Comparison of ENCODE assay signal across 8 cellular contexts in the genomic region with DNA sequence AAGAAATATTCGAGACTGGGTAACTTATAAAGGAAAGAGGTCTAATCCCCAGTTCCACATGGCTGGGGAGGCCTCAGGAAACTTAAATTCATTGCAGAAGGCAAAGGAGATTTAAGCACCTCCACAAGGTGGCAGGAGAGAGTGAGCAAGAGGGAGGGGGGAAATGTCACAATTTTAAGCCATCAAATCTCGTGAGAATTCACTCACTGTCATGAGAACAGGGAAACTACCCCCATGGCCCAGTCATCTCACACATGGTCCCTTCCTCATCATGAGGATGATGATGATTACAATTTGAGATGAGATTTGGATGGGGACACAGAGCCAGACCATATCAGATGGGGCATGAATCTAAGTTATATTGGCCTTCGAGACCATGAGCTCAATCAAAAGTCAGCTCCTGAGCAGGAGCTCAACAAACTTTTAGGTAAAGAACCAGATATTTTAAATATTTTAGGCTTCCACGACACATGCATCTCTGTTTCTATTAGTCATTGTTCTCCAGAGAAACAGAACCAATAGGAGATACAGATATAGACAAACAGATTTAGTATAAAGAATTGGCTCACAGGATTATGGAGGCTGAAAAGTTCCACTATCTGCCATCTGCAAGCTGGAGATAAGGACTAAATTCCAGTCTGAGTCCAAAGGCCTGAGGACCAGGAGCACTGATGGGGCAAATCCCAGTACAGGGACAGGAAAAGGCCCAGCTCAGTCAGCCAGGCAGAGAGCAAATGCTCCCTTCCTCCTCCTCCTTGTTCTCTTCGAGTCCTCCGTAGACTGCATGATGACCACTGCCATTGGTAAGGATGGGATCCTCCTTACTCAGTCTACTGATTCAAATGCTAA. TPM values are rescaled to one million over a fixed set of nuclear protein-coding genes. Genes with fewer than 3 reads are reported as not detected.
DNase-seq lines count a peak whose midpoint lies in the region; ATAC-seq, FAIRE-seq and TF ChIP-seq lines count a peak whose summit lies in the region.

No MANE protein-coding gene starts in this region.

- H2AK5ac ChIP-seq in mesendoderm (ENCODE audit: low read length): no peak overlapping the region

- intact Hi-C loops in A673 (cut with micrococcal nuclease; ENCODE audit: unreplicated experiment): no loop called here
- intact Hi-C loops in adrenal gland (cut with DNase I): no loop called here

- no peak overlapping the region for H3K4me2 ChIP-seq in mesendoderm (ENCODE audit: low read length)

- DNase-seq in A673 (ENCODE audit: low spot score): peak; percentile 78
- no peak for DNase-seq in GM18507 (ENCODE audit: extremely low spot score, insufficient read length, low read depth)
- no peak for DNase-seq in Peyer's patch
- DNase-seq in adrenal gland: peak in 2 of 7 donors; percentile 27 to 30
- DNase-seq in mesendoderm: peak; percentile 79

- H3K4me3 ChIP-seq in A673 (ENCODE audit: low read depth, low read length, poor library complexity, severe bottlenecking) (no peak overlapping the region), Peyer's patch (no peak overlapping the region), adrenal gland (no peak overlapping the region), mesendoderm (ENCODE audit: low read length) (no peak overlapping the region)

- H2BK5ac ChIP-seq in mesendoderm (ENCODE audit: low read length): no peak overlapping the region

- no peak for ATAC-seq in HG03521 (IDR thresholded peaks at IDR 0.05; ENCODE audit: unreplicated experiment)
- no peak for ATAC-seq in HG02571 (IDR thresholded peaks at IDR 0.05; ENCODE audit: unreplicated experiment)
- no peak for ATAC-seq in HG02610 (IDR thresholded peaks at IDR 0.05; ENCODE audit: unreplicated experiment)

- H3K36me3 ChIP-seq in A673 (ENCODE audit: insufficient read depth, low read length, poor library complexity, severe bottlenecking): no peaks in the 10 kb centered on the region
- peaks cover 0 to 9% (median 0%) of the 10 kb centered on the region in 3 donors for H3K36me3 ChIP-seq in Peyer's patch
- peaks cover 0 to 4% of the 10 kb centered on the region in 2 donors for H3K36me3 ChIP-seq in adrenal gland (replicated peaks in 1 of 2)
- no peaks in the 10 kb centered on the region for H3K36me3 ChIP-seq in mesendoderm (ENCODE audit: control insufficient read depth, insufficient read depth, low read length)

- H3K79me2 ChIP-seq in mesendoderm (ENCODE audit: control insufficient read depth, insufficient read depth, low read length): no peaks in the 10 kb centered on the region

- no peak overlapping the region for H4K8ac ChIP-seq in mesendoderm (ENCODE audit: low read depth, low read length)

- no peak overlapping the region for H3K4ac ChIP-seq in mesendoderm (ENCODE audit: low read depth, low read length)

- no peaks in the 10 kb centered on the region for H3K27me3 ChIP-seq in A673 (replicated peaks; ENCODE audit: insufficient read depth, low read depth, low read length, poor library complexity)
- no peaks in the 10 kb centered on the region for H3K27me3 ChIP-seq in Peyer's patch
- no peaks in the 10 kb centered on the region for H3K27me3 ChIP-seq in adrenal gland
- H3K27me3 ChIP-seq in mesendoderm (ENCODE audit: insufficient read depth, low read length, poor library complexity): no peaks in the 10 kb centered on the region

- no peak overlapping the region for H3K56ac ChIP-seq in mesendoderm (ENCODE audit: low read length)

- H2BK120ac ChIP-seq in mesendoderm (ENCODE audit: low read depth, low read length): no peak overlapping the region

- CTCF ChIA-PET in A673 (lab: Charles Lee): interaction anchor here (0.6 to 1.1 kb wide), 3 partner anchors 16 to 236 kb away, joined by 3 to 17 read pairs (median 3); no protein-coding TSS in a partner anchor

- POLR2A ChIA-PET in A673 (lab: Charles Lee; ENCODE audit: low non-redundant PET): no interaction called here

- no TSS peak for BruUV-seq in A673 (replicated peaks; lab: Mats Ljungman, UMichigan)

- H3K9ac ChIP-seq in mesendoderm (ENCODE audit: low read length): no peak overlapping the region

- WGBS in adrenal gland, 4 donors: 80 to 86% (median 85%) methylated on average over 5 to 6 of the region's 6 CpGs
- WGBS in mesendoderm (ENCODE audit: extremely low coverage, insufficient coverage, low lambda C conversion rate): no CpG with 5 or more reads among the region's 6 CpGs

- no peak overlapping the region for H3K18ac ChIP-seq in mesendoderm (ENCODE audit: low read length)

- H3K4me1 ChIP-seq in A673 (ENCODE audit: insufficient read depth, low read length, poor library complexity, severe bottlenecking) (peaks cover 38% of the 10 kb centered on the region), Peyer's patch (peaks cover 0 to 7% (median 2%) of the 10 kb centered on the region in 4 donors), adrenal gland (replicated peaks in 1 of 2) (no peaks in the 10 kb centered on the region), mesendoderm (ENCODE audit: control insufficient read depth, low read depth, low read length) (peaks cover 2% of the 10 kb centered on the region)

- no peak overlapping the region for H2BK15ac ChIP-seq in mesendoderm (replicated peaks; ENCODE audit: low read depth)

- no peak overlapping the region for H3K27ac ChIP-seq in A673 (ENCODE audit: low read depth, low read length, poor library complexity, severe bottlenecking)
- peak overlapping the region in 3 of 4 donors; percentile 5 to 51 (median 38) for H3K27ac ChIP-seq in Peyer's patch
- no peak overlapping the region for H3K27ac ChIP-seq in adrenal gland
- no peak overlapping the region for H3K27ac ChIP-seq in mesendoderm (ENCODE audit: low read depth, low read length)

- no peak overlapping the region for H4K5ac ChIP-seq in mesendoderm (ENCODE audit: low read length)

- H3K9me3 ChIP-seq in A673 (ENCODE audit: low read depth, low read length, poor library complexity, severe bottlenecking) (no peaks in the 10 kb centered on the region), Peyer's patch (no peaks in the 10 kb centered on the region), adrenal gland (replicated peaks in 1 of 3) (no peaks in the 10 kb centered on the region)

- peak; percentile 61 for FAIRE-seq in GM18507 (lab: Jason Lieb, UNC)

- TF ChIP-seq POLR2A in Peyer's patch (IDR thresholded peaks at IDR 0.05): no peak
- no peak for TF ChIP-seq POLR2A in adrenal gland (IDR thresholded peaks at IDR 0.05)

- H3K23ac ChIP-seq in mesendoderm (ENCODE audit: low read length): no peak overlapping the region

- H3K79me1 ChIP-seq in mesendoderm (ENCODE audit: low read length): no peaks in the 10 kb centered on the region

- TF ChIP-seq CTCF in A673 (conservative IDR thresholded peaks at IDR 0.05; ENCODE audit: low read depth, low read length): peak; percentile 67
- TF ChIP-seq CTCF in Peyer's patch (IDR thresholded peaks at IDR 0.05): peak in 5 of 6 experiments; percentile 30 to 54 (median 47)
- peak in 5 of 6 experiments; percentile 32 to 52 (median 49) for TF ChIP-seq CTCF in adrenal gland (IDR thresholded peaks at IDR 0.05)

RNA-seq across cellular contexts. Expression of a gene that starts 24.9 kb away (rescaled TPM):
- 26.7 and 36.2 TPM in 2 replicates for total RNA-seq in A673 (2021)
- total RNA-seq in Peyer's patch: 100 to 1,000 TPM in 2 of 4 donors, 10 to 100 TPM in 2; 47.1 to 145 (median 102) TPM
- total RNA-seq in adrenal gland: 10 to 100 TPM; 48.9 to 93.4 (median 77.5) TPM
- 10 to 100 TPM; 50.3 to 65.1 (median 60.1) TPM for polyA plus RNA-seq in adrenal gland
- 9.2 TPM for polyA plus RNA-seq in mesendoderm (2013, experiment 1 of 2)
- 9.7 TPM for polyA plus RNA-seq in mesendoderm (2013, experiment 2 of 2)

Comparison
In these comparisons a context has a peak if more than half of its experiments do, and no peak if none do; other contexts are left out.
1. DNase-seq: peak in A673 (single experiment) and mesendoderm (single experiment); none in GM18507 (single experiment) and Peyer's patch (0 of 3).
2. H3K27ac ChIP-seq: peak in Peyer's patch (3 of 4); none in A673 (single experiment), adrenal gland (0 of 5) and mesendoderm (single experiment).
3. Peak in every context shown above with its lines, with median percentiles within 50 percentile points of each other: CTCF ChIP-seq.